ENCODE assay signal across 1 cellular context in the genomic region with DNA sequence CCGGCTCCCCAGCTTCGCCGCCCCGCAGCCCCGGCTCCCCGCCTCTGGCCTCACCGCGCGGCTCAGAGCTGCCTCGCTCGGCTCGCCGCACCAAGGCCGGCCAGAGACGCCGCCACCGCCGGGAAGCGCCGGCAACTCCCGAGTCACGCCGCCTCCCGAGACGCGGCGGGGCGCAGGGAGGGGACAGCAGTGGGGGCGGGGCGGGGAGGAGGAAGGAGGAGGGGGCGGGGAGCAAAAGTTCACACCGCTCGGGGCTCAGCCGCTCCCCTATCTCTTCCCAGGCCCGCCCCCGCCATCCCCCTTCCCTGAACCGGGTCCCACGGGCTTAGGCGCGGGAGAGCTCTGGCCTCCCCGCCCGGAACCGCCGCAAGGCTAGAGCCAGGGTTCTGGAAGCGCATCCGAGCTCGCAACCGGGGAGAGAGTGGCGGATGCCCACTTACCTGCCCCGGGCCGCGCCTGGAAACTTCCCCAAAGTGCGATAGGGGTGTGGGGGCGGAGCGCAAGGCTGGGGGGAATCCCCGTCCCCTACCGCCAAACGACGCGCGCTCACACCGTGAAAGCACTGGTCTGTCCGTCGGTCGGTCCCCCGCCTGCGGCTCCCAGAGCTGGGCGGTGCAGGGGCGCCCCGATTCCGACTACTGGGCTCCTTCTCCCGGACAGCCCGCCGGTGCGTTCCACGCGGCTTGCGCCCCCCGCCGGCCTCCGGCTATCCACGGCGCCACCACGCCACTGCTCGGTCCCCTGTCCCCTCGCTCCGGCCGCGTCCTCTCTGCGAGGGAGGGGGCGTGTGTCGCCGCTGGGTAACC.
A peak's percentile ranks its signal among the peaks of the same experiment; 100 is the strongest.
TF ChIP-seq lines count a peak whose summit lies in the region.

No MANE protein-coding gene starts in this region.

TF ChIP-seq in A549, 52 proteins besides CTCF, POLR2A, EP300 and RAD21 (continued from another document):
- no peak for TF ChIP-seq KDM5A (IDR thresholded peaks at IDR 0.05)
- TF ChIP-seq, protein P1, sequence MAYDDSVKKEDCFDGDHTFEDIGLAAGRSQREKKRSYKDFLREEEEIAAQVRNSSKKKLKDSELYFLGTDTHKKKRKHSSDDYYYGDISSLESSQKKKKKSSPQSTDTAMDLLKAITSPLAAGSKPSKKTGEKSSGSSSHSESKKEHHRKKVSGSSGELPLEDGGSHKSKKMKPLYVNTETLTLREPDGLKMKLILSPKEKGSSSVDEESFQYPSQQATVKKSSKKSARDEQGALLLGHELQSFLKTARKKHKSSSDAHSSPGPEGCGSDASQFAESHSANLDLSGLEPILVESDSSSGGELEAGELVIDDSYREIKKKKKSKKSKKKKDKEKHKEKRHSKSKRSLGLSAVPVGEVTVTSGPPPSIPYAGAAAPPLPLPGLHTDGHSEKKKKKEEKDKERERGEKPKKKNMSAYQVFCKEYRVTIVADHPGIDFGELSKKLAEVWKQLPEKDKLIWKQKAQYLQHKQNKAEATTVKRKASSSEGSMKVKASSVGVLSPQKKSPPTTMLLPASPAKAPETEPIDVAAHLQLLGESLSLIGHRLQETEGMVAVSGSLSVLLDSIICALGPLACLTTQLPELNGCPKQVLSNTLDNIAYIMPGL (CRISPR knock-in tag; IDR thresholded peaks at IDR 0.05; ENCODE audit: borderline replicate concordance) = no peak
- no peak for TF ChIP-seq HOXB13 (CRISPR knock-in tag; IDR thresholded peaks at IDR 0.05; ENCODE audit: low read depth)
- no peak for TF ChIP-seq TFCP2L1 (CRISPR knock-in tag; IDR thresholded peaks at IDR 0.05)
- TF ChIP-seq HOXA7 (CRISPR knock-in tag; IDR thresholded peaks at IDR 0.05) = no peak
- peak; percentile 59; the same call in 1 of the 2 replicates for TF ChIP-seq HDAC2 (IDR thresholded peaks at IDR 0.05)
- no peak for TF ChIP-seq RARB (CRISPR knock-in tag; IDR thresholded peaks at IDR 0.05)
- TF ChIP-seq FOSL2 (IDR thresholded peaks at IDR 0.05) = no peak
- no peak for TF ChIP-seq FOSL2 (CRISPR knock-in tag; IDR thresholded peaks at IDR 0.05)
- TF ChIP-seq JUN (IDR thresholded peaks at IDR 0.05) = no peak
- TF ChIP-seq RCOR1 (IDR thresholded peaks at IDR 0.05; ENCODE audit: low read depth, low read length) = no peak
- TF ChIP-seq PHF8 (IDR thresholded peaks at IDR 0.05; ENCODE audit: borderline replicate concordance, low read depth) = no peak
